Comparison of ENCODE assay signal across 9 cellular contexts in the genomic region with DNA sequence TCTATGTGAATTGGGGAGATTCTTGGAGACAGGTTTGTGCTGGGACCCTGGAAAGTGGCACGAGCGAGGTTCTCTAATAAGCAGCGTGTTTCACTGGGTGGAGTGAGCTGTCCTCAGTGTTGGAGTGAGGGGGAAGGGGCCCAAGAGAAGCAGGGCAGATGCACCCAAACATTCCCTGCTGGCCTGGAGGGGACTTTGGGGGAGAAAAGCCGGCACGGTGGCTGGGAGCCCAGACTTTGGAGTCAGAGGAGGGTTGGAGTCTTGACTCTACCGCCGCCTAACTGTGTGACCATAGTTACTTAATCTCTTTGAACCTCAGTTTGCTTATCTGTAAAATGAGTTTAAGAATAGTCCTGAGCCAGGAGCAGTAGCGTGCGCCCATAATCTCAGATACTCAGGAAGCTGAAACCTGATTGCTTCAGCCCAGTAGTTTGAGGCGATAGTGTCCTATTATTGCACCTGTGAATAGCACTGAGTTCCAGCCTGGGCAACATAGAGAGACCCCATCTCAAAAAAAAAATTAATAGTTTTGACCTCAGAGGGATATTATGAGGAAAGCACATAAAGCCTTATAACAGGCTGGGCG. TPM values are rescaled to one million over a fixed set of nuclear protein-coding genes. Genes with fewer than 3 reads are reported as not detected.
A peak's percentile ranks its signal among the peaks of the same experiment; 100 is the strongest.
DNase-seq lines count a peak whose midpoint lies in the region; ATAC-seq and TF ChIP-seq lines count a peak whose summit lies in the region.
"Had no signal": no experiment of that assay in that cellular context is flagged by ENCODE, and none has a peak within 500 bp of the region (broad histone marks: within the 10 kb centered on the region; RNA-seq: fewer than 3 reads in every experiment).

No MANE protein-coding gene starts in this region.

- no peak for ATAC-seq in HG02981 (IDR thresholded peaks at IDR 0.05; ENCODE audit: unreplicated experiment)

- H3K9ac ChIP-seq in liver (ENCODE audit: low read depth in 1 of 2, low read length in 2 of 2) = peak overlapping the region; percentile 45 to 66

- H3K27me3 ChIP-seq in breast epithelium (no peaks in the 10 kb centered on the region), liver (ENCODE audit: control insufficient read depth in 4 of 4, insufficient read depth in 4 of 4, low read length in 3 of 4) (no peaks in the 10 kb centered on the region), spleen (replicated peaks in 1 of 7) (no peaks in the 10 kb centered on the region)

- DNase-seq in HFF-Myc (ENCODE audit: extremely low read depth, low read depth) (no peak), breast epithelium (ENCODE audit: low spot score in 2 of 2) (no peak), spleen (peak; percentile 22), medulla oblongata (ENCODE audit: extremely low spot score) (no peak), kidney glomerular epithelial cell (lab: John Stamatoyannopoulos, UW) (no peak), NCI-H1694 treated with DMSO at 0.1 percent for 48 hours (lab: John Stamatoyannopoulos, UW) (no peak)
- DNase-seq: activated CD4-positive, alpha-beta memory T cell treated with anti-CD3 and anti-CD28 coated beads for 36 hours had no signal

- no peak for TF ChIP-seq RAD21 in liver (IDR thresholded peaks at IDR 0.05)

- no peak for TF ChIP-seq POLR2A in breast epithelium (IDR thresholded peaks at IDR 0.05)
- no peak for TF ChIP-seq POLR2A in spleen (IDR thresholded peaks at IDR 0.05)

- H3K4me1 ChIP-seq in breast epithelium (peaks cover 2 to 4% of the 10 kb centered on the region in 2 donors), liver (ENCODE audit: control insufficient read depth in 4 of 4, insufficient read depth in 4 of 4, low read length in 3 of 4) (peaks cover 14 to 57% (median 44%) of the 10 kb centered on the region in 4 donors), spleen (peaks cover 3 to 68% (median 36%) of the 10 kb centered on the region in 6 donors)

- WGBS in liver = 29% methylated on average over 11 of the region's 11 CpGs
- WGBS in spleen, 5 donors = 55 to 76% (median 68%) methylated on average over 11 of the region's 11 CpGs

- H3K4me3 ChIP-seq in HFF-Myc (replicated peaks; ENCODE audit: low read depth, low read length) (peak overlapping the region; percentile 35), breast epithelium (peak overlapping the region; percentile 40 to 63 (median 41)), liver (ENCODE audit: low read depth in 1 of 3, low read length in 3 of 3) (peak overlapping the region; percentile 53 to 65 (median 59)), spleen (peak overlapping the region in 5 of 8 donors; percentile 19 to 63 (median 31))

- H3K9me3 ChIP-seq in breast epithelium (no peaks in the 10 kb centered on the region), liver (ENCODE audit: control insufficient read depth in 4 of 4, low read length in 3 of 4) (no peaks in the 10 kb centered on the region), spleen (no peaks in the 10 kb centered on the region)

- no peak for TF ChIP-seq CTCF in HFF-Myc (IDR thresholded peaks at IDR 0.05; ENCODE audit: low read depth, low read length, missing control alignments)
- TF ChIP-seq CTCF in breast epithelium (IDR thresholded peaks at IDR 0.05) = no peak
- no peak for TF ChIP-seq CTCF in liver (IDR thresholded peaks at IDR 0.05; ENCODE audit: low read depth, low read length, missing input control)
- TF ChIP-seq CTCF in spleen (IDR thresholded peaks at IDR 0.05 in 8 of 11, conservative IDR thresholded peaks at IDR 0.05 in 3 of 11) = no peak

- intact Hi-C loops in breast epithelium (cut with DNase I; ENCODE audit: low total_unique reads) (loop anchor here (10.0 kb wide), 1 partner anchor 74 kb away; the partner anchor contains the start of gene PACSIN3), spleen (cut with DNase I; ENCODE audit: low total_unique reads) (no loop called here)

- H3K36me3 ChIP-seq in breast epithelium (no peaks in the 10 kb centered on the region), liver (ENCODE audit: control insufficient read depth in 4 of 4, insufficient read depth in 3 of 4, low read depth in 1 of 4, low read length in 3 of 4) (peaks cover 0 to 8% (median 6%) of the 10 kb centered on the region in 4 donors), spleen (peaks cover 0 to 17% (median 0%) of the 10 kb centered on the region in 6 donors)

- H3K27ac ChIP-seq in breast epithelium (peak overlapping the region; percentile 78 to 96), liver (ENCODE audit: low read depth in 1 of 2, low read length in 2 of 2) (peak overlapping the region; percentile 86 to 89), spleen (peak overlapping the region in 7 of 8 donors; percentile 43 to 69 (median 63))

TF ChIP-seq in liver, 16 proteins besides CTCF, POLR2A, EP300 and RAD21:
- TF ChIP-seq, protein P1, sequence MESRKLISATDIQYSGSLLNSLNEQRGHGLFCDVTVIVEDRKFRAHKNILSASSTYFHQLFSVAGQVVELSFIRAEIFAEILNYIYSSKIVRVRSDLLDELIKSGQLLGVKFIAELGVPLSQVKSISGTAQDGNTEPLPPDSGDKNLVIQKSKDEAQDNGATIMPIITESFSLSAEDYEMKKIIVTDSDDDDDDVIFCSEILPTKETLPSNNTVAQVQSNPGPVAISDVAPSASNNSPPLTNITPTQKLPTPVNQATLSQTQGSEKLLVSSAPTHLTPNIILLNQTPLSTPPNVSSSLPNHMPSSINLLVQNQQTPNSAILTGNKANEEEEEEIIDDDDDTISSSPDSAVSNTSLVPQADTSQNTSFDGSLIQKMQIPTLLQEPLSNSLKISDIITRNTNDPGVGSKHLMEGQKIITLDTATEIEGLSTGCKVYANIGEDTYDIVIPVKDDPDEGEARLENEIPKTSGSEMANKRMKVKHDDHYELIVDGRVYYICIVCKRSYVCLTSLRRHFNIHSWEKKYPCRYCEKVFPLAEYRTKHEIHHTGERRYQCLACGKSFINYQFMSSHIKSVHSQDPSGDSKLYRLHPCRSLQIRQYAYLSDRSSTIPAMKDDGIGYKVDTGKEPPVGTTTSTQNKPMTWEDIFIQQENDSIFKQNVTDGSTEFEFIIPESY (IDR thresholded peaks at IDR 0.05) = no peak
- TF ChIP-seq GABPA (IDR thresholded peaks at IDR 0.05 in 1 of 2, conservative IDR thresholded peaks at IDR 0.05 in 1 of 2) (no peak), YY1 (IDR thresholded peaks at IDR 0.05) (no peak), HNF4G (IDR thresholded peaks at IDR 0.05) (no peak), JUND (IDR thresholded peaks at IDR 0.05) (no peak), TAF1 (conservative IDR thresholded peaks at IDR 0.05) (no peak), EGR1 (IDR thresholded peaks at IDR 0.05; ENCODE audit: low read depth in 2 of 2) (no peak), NR2F2 (IDR thresholded peaks at IDR 0.05) (no peak), FOXA2 (IDR thresholded peaks at IDR 0.05) (no peak), FOXA1 (IDR thresholded peaks at IDR 0.05) (no peak), SP1 (IDR thresholded peaks at IDR 0.05) (no peak), REST (IDR thresholded peaks at IDR 0.05) (no peak), HNF4A (conservative IDR thresholded peaks at IDR 0.05) (no peak), MAX (IDR thresholded peaks at IDR 0.05) (no peak)

RNA-seq across cellular contexts. Expression of gene NR1H3, which starts 0.6 kb away (rescaled TPM):
- total RNA-seq in breast epithelium (10 to 100 TPM; 56.1 to 92.4 (median 91.1) TPM), liver (10 to 100 TPM; 52.8 to 55.2 TPM), spleen (100 to 1,000 TPM in 5 of 7 donors, 10 to 100 TPM in 2; 59.1 to 129 (median 119) TPM)
- polyA plus RNA-seq in liver (10 to 100 TPM; 56.0 to 57.3 TPM), spleen (100 to 1,000 TPM; 136 to 227 (median 219) TPM)

RNA-seq across cellular contexts. Expression of gene ACP2, which starts 9.8 kb away (rescaled TPM):
- total RNA-seq in breast epithelium (10 to 100 TPM; 39.7 to 45.2 (median 41.9) TPM), liver (10 to 100 TPM; 81.7 to 94.4 TPM), spleen (100 to 1,000 TPM in 2 of 7 donors, 10 to 100 TPM in 5; 43.9 to 113 (median 59.8) TPM)
- polyA plus RNA-seq in liver (10 to 100 TPM; 40.3 to 76.9 TPM), spleen (10 to 100 TPM; 18.9 to 34.4 (median 19.9) TPM)

RNA-seq across cellular contexts. Expression of gene MADD, which starts 11.5 kb away (rescaled TPM):
- total RNA-seq in breast epithelium = 10 to 100 TPM; 43.3 to 56.5 (median 46.6) TPM
- 10 to 100 TPM in 1 of 2 donors, 1 to 10 TPM in 1; 9.9 to 20.5 TPM for total RNA-seq in liver
- polyA plus RNA-seq in liver = 10 to 100 TPM in 1 of 2 donors, 1 to 10 TPM in 1; 9.9 to 12.2 TPM
- total RNA-seq in spleen = 10 to 100 TPM; 53.6 to 82.4 (median 70.1) TPM
- 10 to 100 TPM; 15.7 to 35.0 (median 26.1) TPM for polyA plus RNA-seq in spleen

RNA-seq across cellular contexts. Expression of gene DDB2, which starts 43.6 kb away (rescaled TPM):
- total RNA-seq in breast epithelium (10 to 100 TPM; 31.2 to 44.5 (median 39.3) TPM), liver (1 to 10 TPM; 6.6 to 7.6 TPM), spleen (10 to 100 TPM; 29.5 to 66.3 (median 42.5) TPM)
- polyA plus RNA-seq in liver (10 to 100 TPM in 1 of 2 donors, 1 to 10 TPM in 1; 10.0 to 11.9 TPM), spleen (100 to 1,000 TPM in 1 of 3 donors, 10 to 100 TPM in 2; 49.4 to 173 (median 72.7) TPM)
